ENCODE assay signal across 8 cellular contexts in genomic region chr20:45934046-45934586, GRCh38. TPM values are rescaled to one million over a fixed set of nuclear protein-coding genes. Genes with fewer than 3 reads are reported as not detected.
A peak's percentile ranks its signal among the peaks of the same experiment; 100 is the strongest.
DNase-seq lines count a peak whose midpoint lies in the region; ATAC-seq, FAIRE-seq and TF ChIP-seq lines count a peak whose summit lies in the region.

No MANE protein-coding gene starts in this region.

- peaks cover 0 to 10% (median 0%) of the 10 kb centered on the region in 3 donors for H3K4me1 ChIP-seq in pancreas

- 0 to 1% methylated on average over 34 of the region's 34 CpGs for WGBS in pancreas, 2 donors

- H3K9me3 Mint-ChIP-seq in activated naive CD4-positive, alpha-beta T cell treated with anti-CD3 and anti-CD28 coated beads, Interleukin-2, amount 50 U/mL, for 72 hours = no peaks in the 10 kb centered on the region

- H3K27me3 ChIP-seq in pancreas = no peaks in the 10 kb centered on the region

- DNase-seq in stimulated activated CD4-positive, alpha-beta T cell treated with anti-CD3 and anti-CD28 coated beads, Interleukin-2, amount 100 ng/mL, for 48 hours = peak; percentile 23 to 34
- no peak for DNase-seq in stimulated activated CD4-positive, alpha-beta T cell treated with anti-CD3 and anti-CD28 coated beads, Interleukin-12 subunit alpha, Interleukin-12 subunit beta, amount 100 ng/mL, for 4 hours
- DNase-seq in NCI-H2171 treated with DMSO at 0.1 percent for 48 hours (lab: John Stamatoyannopoulos, UW) (peak; percentile 92), head of caudate nucleus (peak in 40 of 42 donors; percentile 55 to 87 (median 79)), pancreas (peak in 5 of 6 donors; percentile 57 to 90 (median 75)), superior temporal gyrus (ENCODE audit: extremely low spot score) (no peak)
- no peak for DNase-seq in activated naive CD4-positive, alpha-beta T cell treated with anti-CD3 and anti-CD28 coated beads, Interleukin-2, amount 50 U/mL, for 72 hours (ENCODE audit: low spot score in 2 of 2)

- H3K36me3 ChIP-seq in pancreas = peaks cover 0 to 19% (median 14%) of the 10 kb centered on the region in 3 donors

- no peak for TF ChIP-seq CTCF in pancreas (IDR thresholded peaks at IDR 0.05)

- H3K4me3 ChIP-seq in pancreas = peak overlapping the region; percentile 81 to 100 (median 94)

- H3K27ac ChIP-seq in pancreas = peak overlapping the region; percentile 99 to 100 (median 100)

- intact Hi-C loops in head of caudate nucleus (cut with DNase I) (loop anchor here (2.0 to 10.0 kb wide), 2 partner anchors 43 to 119 kb away; partner anchors contain the start of genes CTSA, NEURL2 and UBE2C), pancreas (cut with DNase I) (no loop called here)

- peak; percentile 15 for ATAC-seq in HG02884 (IDR thresholded peaks at IDR 0.05; ENCODE audit: unreplicated experiment)
- peak; percentile 28 to 33 for ATAC-seq in activated naive CD4-positive, alpha-beta T cell treated with anti-CD3 and anti-CD28 coated beads, Interleukin-2, amount 50 U/mL, for 72 hours
- ATAC-seq in pancreas = peak; percentile 16 to 32 (median 28)

- no peaks in the 10 kb centered on the region for H3K9me3 ChIP-seq in pancreas

- peaks cover 5 to 18% of the 10 kb centered on the region in 2 donors for H3K36me3 Mint-ChIP-seq in activated naive CD4-positive, alpha-beta T cell treated with anti-CD3 and anti-CD28 coated beads, Interleukin-2, amount 50 U/mL, for 72 hours

- peak overlapping the region; percentile 96 to 99 for H3K27ac Mint-ChIP-seq in activated naive CD4-positive, alpha-beta T cell treated with anti-CD3 and anti-CD28 coated beads, Interleukin-2, amount 50 U/mL, for 72 hours

- no peak for FAIRE-seq in pancreas (lab: Jason Lieb, UNC)

RNA-seq across cellular contexts. Expression of gene PCIF1, which starts 0.4 kb away (rescaled TPM):
- 10 to 100 TPM; 31.8 to 51.0 TPM for total RNA-seq in activated naive CD4-positive, alpha-beta T cell treated with anti-CD3 and anti-CD28 coated beads, Interleukin-2, amount 50 U/mL, for 72 hours
- total RNA-seq in pancreas = 10 to 100 TPM; 13.3 to 19.2 (median 17.7) TPM
- polyA plus RNA-seq in pancreas = 10 to 100 TPM; 22.9 to 34.9 TPM

RNA-seq across cellular contexts. Expression of gene PLTP, which starts 22.2 kb away (rescaled TPM):
- 10 to 100 TPM; 11.0 to 12.9 TPM for total RNA-seq in activated naive CD4-positive, alpha-beta T cell treated with anti-CD3 and anti-CD28 coated beads, Interleukin-2, amount 50 U/mL, for 72 hours
- 100 to 1,000 TPM in 2 of 6 donors, 10 to 100 TPM in 4; 70.4 to 158 (median 95.1) TPM for total RNA-seq in pancreas
- 10 to 100 TPM; 35.5 to 56.8 TPM for polyA plus RNA-seq in pancreas

RNA-seq across cellular contexts. Expression of gene ZNF335, which starts 37.9 kb away (rescaled TPM):
- total RNA-seq in activated naive CD4-positive, alpha-beta T cell treated with anti-CD3 and anti-CD28 coated beads, Interleukin-2, amount 50 U/mL, for 72 hours = 10 to 100 TPM; 31.0 to 62.6 TPM
- total RNA-seq in pancreas = 10 to 100 TPM in 2 of 6 donors, 1 to 10 TPM in 4; 7.4 to 11.0 (median 7.5) TPM
- 10 to 100 TPM; 24.4 to 27.4 TPM for polyA plus RNA-seq in pancreas

RNA-seq across cellular contexts. Expression of gene CTSA, which starts 43.0 kb away (rescaled TPM):
- total RNA-seq in activated naive CD4-positive, alpha-beta T cell treated with anti-CD3 and anti-CD28 coated beads, Interleukin-2, amount 50 U/mL, for 72 hours = 10 to 100 TPM; 55.6 to 98.5 TPM
- 10 to 100 TPM; 27.6 to 97.8 (median 41.5) TPM for total RNA-seq in pancreas
- polyA plus RNA-seq in pancreas = 100 to 1,000 TPM in 1 of 2 donors, 10 to 100 TPM in 1; 89.3 to 103 TPM

RNA-seq across cellular contexts. Expression of gene NEURL2, which starts 43.1 kb away (rescaled TPM):
- 1 to 10 TPM; 1.5 to 3.4 TPM for total RNA-seq in activated naive CD4-positive, alpha-beta T cell treated with anti-CD3 and anti-CD28 coated beads, Interleukin-2, amount 50 U/mL, for 72 hours
- total RNA-seq in pancreas = 1 to 10 TPM; 1.6 to 3.8 (median 2.2) TPM
- 1 to 10 TPM; 4.7 to 5.3 TPM for polyA plus RNA-seq in pancreas

Comparison
In these comparisons a context has a peak if more than half of its experiments do, and no peak if none do; other contexts are left out.
1. DNase-seq: peak in stimulated activated CD4-positive, alpha-beta T cell treated with anti-CD3 and anti-CD28 coated beads, Interleukin-2, amount 100 ng/mL, for 48 hours (2 of 2), NCI-H2171 treated with DMSO at 0.1 percent for 48 hours (single experiment), head of caudate nucleus (40 of 42) and pancreas (5 of 6); none in stimulated activated CD4-positive, alpha-beta T cell treated with anti-CD3 and anti-CD28 coated beads, Interleukin-12 subunit alpha, Interleukin-12 subunit beta, amount 100 ng/mL, for 4 hours (single experiment), activated naive CD4-positive, alpha-beta T cell treated with anti-CD3 and anti-CD28 coated beads, Interleukin-2, amount 50 U/mL, for 72 hours (0 of 2) and superior temporal gyrus (single experiment).
2. RNA of gene PLTP, which starts 22.2 kb away (total RNA-seq): 70.4 to 158 TPM in pancreas; 11.0 to 12.9 TPM in activated naive CD4-positive, alpha-beta T cell treated with anti-CD3 and anti-CD28 coated beads, Interleukin-2, amount 50 U/mL, for 72 hours; every median in the first group is over 4 times any median in the second.
3. Peak in every context shown above with its lines, with median percentiles within 50 percentile points of each other: ATAC-seq.